9 cellular contexts compared by ENCODE assay signal in the genomic region with DNA sequence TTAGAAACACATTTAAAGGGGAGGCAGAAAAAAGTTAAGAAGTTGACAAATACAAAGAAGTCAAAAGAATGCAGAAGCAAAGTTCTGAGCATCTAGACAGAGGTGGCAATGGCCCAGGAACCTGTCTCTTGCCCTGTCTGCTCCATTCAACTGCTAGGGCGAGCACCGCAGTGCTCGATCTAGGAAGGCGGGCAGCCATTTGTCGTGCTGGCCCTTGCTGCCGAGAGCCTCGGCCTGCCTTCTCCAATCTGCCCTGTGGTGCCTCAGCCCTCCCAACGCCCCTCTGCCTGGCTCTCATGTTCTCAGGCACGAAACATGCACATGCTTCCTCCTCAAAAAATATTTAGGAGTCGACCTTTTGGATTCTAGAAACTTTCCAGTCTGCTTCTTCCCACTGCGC. TPM values are rescaled to one million over a fixed set of nuclear protein-coding genes. Genes with fewer than 3 reads are reported as not detected.
"Had no signal": no experiment of that assay in that cellular context is flagged by ENCODE, and none has a peak within 500 bp of the region (broad histone marks: within the 10 kb centered on the region; RNA-seq: fewer than 3 reads in every experiment).

No MANE protein-coding gene starts in this region.

- H3K36me3 Mint-ChIP-seq: IgD-negative memory B cell had no signal

- H3K27ac ChIP-seq: GM23248, HL-60 had no signal

- H3K4me3 Mint-ChIP-seq: HFFc6, IgD-negative memory B cell had no signal

- H3K4me1 ChIP-seq: HAP-1 had no signal

- ATAC-seq: HCT116, HepG2 had no signal

- H3K9ac ChIP-seq: GM23248 had no signal

- H2AFZ ChIP-seq: GM23248 had no signal

- H3K27ac Mint-ChIP-seq: HFFc6 had no signal

- H3K4me1 Mint-ChIP-seq: IgD-negative memory B cell had no signal

- H3K9me3 Mint-ChIP-seq: HFFc6, IgD-negative memory B cell had no signal

- H3K9me3 ChIP-seq: HAP-1 had no signal

- DNase-seq: GM23248, HFFc6 had no signal

- H3K4me3 ChIP-seq: GM23248, HAP-1 had no signal

- H3K27me3 Mint-ChIP-seq: IgD-negative memory B cell had no signal

RNA-seq across cellular contexts. Expression of gene BARHL1, which starts 45.2 kb away (rescaled TPM):
- total RNA-seq: GM23248, H1, HepG2, HFFc6, HT1080 had no signal
- polyA plus RNA-seq: GM23248, H1, HepG2, IgD-negative memory B cell had no signal
